In the genomic region with DNA sequence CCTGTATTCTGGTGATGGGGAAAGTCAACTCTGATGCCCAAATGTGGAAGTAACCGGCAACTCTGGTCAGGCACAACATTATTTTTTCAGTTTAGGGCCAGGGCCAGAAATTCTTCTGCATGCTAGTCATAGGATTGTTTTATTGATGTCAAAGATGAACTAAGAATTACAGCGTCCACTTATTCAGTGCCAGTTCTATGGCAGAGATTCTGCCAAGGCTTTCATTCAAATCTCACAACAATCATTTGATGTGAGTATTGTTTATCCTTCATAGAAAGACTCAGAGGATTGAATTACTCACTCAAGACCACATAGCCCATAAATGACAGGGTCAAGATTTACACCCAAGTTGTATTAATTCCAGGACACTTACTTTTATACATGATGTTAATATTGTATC, we compare ENCODE assay signal across 16 cellular contexts.
A peak's percentile ranks its signal among the peaks of the same experiment; 100 is the strongest.
DNase-seq lines count a peak whose midpoint lies in the region; TF ChIP-seq lines count a peak whose summit lies in the region.
"Had no signal": no experiment of that assay in that cellular context is flagged by ENCODE, and none has a peak within 500 bp of the region (broad histone marks: within the 10 kb centered on the region; RNA-seq: fewer than 3 reads in every experiment).

No MANE protein-coding gene starts in this region.

- 33% methylated on average over 2 of the region's 2 CpGs for WGBS in esophagus muscularis mucosa

- no peak for TF ChIP-seq POLR2A in esophagus muscularis mucosa (IDR thresholded peaks at IDR 0.05; ENCODE audit: low read depth)

- no peaks in the 10 kb centered on the region for H3K27me3 ChIP-seq in esophagus muscularis mucosa
- H3K27me3 ChIP-seq: Peyer's patch had no signal

- no peaks in the 10 kb centered on the region for H3K36me3 ChIP-seq in esophagus muscularis mucosa
- H3K36me3 ChIP-seq: Peyer's patch had no signal

- intact Hi-C loops in esophagus muscularis mucosa (cut with DNase I) = no loop called here

- peaks cover 0 to 40% (median 28%) of the 10 kb centered on the region in 4 donors for H3K4me1 ChIP-seq in esophagus muscularis mucosa
- H3K4me1 ChIP-seq: Peyer's patch had no signal

- peak; percentile 70 for DNase-seq in ELR (ENCODE audit: low read depth)
- peak; percentile 93 for DNase-seq in RPMI7951 (ENCODE audit: low read depth)
- DNase-seq in esophagus muscularis mucosa (ENCODE audit: extremely low spot score) = no peak
- DNase-seq in retinal pigment epithelial cell (ENCODE audit: low read depth) = peak; percentile 22
- DNase-seq in AML-193 (lab: John Stamatoyannopoulos, UW) = no peak
- no peak for DNase-seq in KG1 (lab: John Stamatoyannopoulos, UW)
- no peak for DNase-seq in GM20000 (ENCODE audit: low spot score)
- DNase-seq in NCI-H1694 (lab: John Stamatoyannopoulos, UW) = no peak
- DNase-seq: activated T-cell treated with anti-CD3 and anti-CD28 coated beads for 4 hours, cortex of kidney, DMS79, NCI-H1105, NCI-H510A treated with DMSO at 0.1 percent for 48 hours, Peyer's patch, substantia nigra, T-helper 17 cell had no signal

- peak overlapping the region; percentile 58 to 62 (median 59) for H3K27ac ChIP-seq in esophagus muscularis mucosa (replicated peaks in 1 of 4)
- H3K27ac ChIP-seq: Peyer's patch had no signal

- peaks cover 0 to 4% (median 0%) of the 10 kb centered on the region in 4 donors for H3K9me3 ChIP-seq in esophagus muscularis mucosa
- H3K9me3 ChIP-seq: Peyer's patch had no signal

- H3K4me3 ChIP-seq in esophagus muscularis mucosa = no peak overlapping the region
- H3K4me3 ChIP-seq in retinal pigment epithelial cell (ENCODE audit: low read length) = no peak overlapping the region
- H3K4me3 ChIP-seq: Peyer's patch had no signal

- no peak for TF ChIP-seq EP300 in esophagus muscularis mucosa (IDR thresholded peaks at IDR 0.05)

- TF ChIP-seq CTCF in esophagus muscularis mucosa (IDR thresholded peaks at IDR 0.05) = no peak
- no peak for TF ChIP-seq CTCF in retinal pigment epithelial cell (conservative IDR thresholded peaks at IDR 0.05; ENCODE audit: low read depth, low read length)
- no peak for TF ChIP-seq CTCF in GM20000 (IDR thresholded peaks at IDR 0.05; ENCODE audit: extremely low read depth, missing control alignments)

Comparison
In these comparisons a context has a peak if more than half of its experiments do, and no peak if none do; other contexts are left out.
1. DNase-seq: peak in ELR (single experiment), RPMI7951 (single experiment) and retinal pigment epithelial cell (single experiment); none in esophagus muscularis mucosa (single experiment), AML-193 (0 of 2), KG1 (single experiment), GM20000 (single experiment) and NCI-H1694 (single experiment).